In the genomic region with DNA sequence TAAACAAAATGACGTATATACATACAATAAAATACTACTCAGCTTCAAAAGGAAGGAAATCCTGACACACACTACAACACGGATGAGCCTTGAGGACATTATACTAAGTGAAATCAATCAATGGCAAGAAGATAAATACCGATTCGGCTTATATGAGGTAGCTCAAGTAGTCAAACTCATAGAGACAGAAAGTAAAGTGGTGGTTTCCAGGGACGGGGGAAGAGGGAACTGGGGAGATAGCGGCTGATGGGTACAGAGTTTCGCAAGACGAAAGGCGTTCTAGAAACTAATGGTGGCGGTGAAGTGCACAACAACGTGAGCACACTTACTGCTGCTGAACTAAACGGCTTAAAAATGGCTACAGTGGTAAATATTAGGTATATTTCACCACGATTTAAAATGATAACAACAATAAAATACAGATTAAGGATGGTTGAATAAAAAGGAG, we compare ENCODE assay signal across 2 cellular contexts.
TF ChIP-seq lines count a peak whose summit lies in the region.

No MANE protein-coding gene starts in this region.

TF ChIP-seq in IMR-90, 13 proteins besides CTCF, POLR2A, EP300 and RAD21:
- TF ChIP-seq FOS (IDR thresholded peaks at IDR 0.05; ENCODE audit: low read depth, low read length), result no peak
- no peak for TF ChIP-seq MAZ (IDR thresholded peaks at IDR 0.05; ENCODE audit: borderline replicate concordance, low read depth, low read length)
- TF ChIP-seq CHD1 (IDR thresholded peaks at IDR 0.05; ENCODE audit: low read depth, low read length), result no peak
- no peak for TF ChIP-seq NFE2L2 (IDR thresholded peaks at IDR 0.05; ENCODE audit: low read depth, low read length)
- TF ChIP-seq SMC3 (IDR thresholded peaks at IDR 0.05; ENCODE audit: low read depth, low read length), result no peak
- TF ChIP-seq, protein P1, sequence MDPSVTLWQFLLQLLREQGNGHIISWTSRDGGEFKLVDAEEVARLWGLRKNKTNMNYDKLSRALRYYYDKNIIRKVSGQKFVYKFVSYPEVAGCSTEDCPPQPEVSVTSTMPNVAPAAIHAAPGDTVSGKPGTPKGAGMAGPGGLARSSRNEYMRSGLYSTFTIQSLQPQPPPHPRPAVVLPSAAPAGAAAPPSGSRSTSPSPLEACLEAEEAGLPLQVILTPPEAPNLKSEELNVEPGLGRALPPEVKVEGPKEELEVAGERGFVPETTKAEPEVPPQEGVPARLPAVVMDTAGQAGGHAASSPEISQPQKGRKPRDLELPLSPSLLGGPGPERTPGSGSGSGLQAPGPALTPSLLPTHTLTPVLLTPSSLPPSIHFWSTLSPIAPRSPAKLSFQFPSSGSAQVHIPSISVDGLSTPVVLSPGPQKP (IDR thresholded peaks at IDR 0.05; ENCODE audit: borderline replicate concordance, low read depth, low read length), result no peak
- TF ChIP-seq BHLHE40 (IDR thresholded peaks at IDR 0.05; ENCODE audit: low read depth, low read length), result no peak
- TF ChIP-seq MXI1 (IDR thresholded peaks at IDR 0.05; ENCODE audit: borderline replicate concordance, low read depth, low read length), result no peak
- TF ChIP-seq, protein P2, sequence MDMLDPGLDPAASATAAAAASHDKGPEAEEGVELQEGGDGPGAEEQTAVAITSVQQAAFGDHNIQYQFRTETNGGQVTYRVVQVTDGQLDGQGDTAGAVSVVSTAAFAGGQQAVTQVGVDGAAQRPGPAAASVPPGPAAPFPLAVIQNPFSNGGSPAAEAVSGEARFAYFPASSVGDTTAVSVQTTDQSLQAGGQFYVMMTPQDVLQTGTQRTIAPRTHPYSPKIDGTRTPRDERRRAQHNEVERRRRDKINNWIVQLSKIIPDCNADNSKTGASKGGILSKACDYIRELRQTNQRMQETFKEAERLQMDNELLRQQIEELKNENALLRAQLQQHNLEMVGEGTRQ (IDR thresholded peaks at IDR 0.05; ENCODE audit: low read depth, low read length), result no peak
- TF ChIP-seq RCOR1 (IDR thresholded peaks at IDR 0.05; ENCODE audit: insufficient replicate concordance, low read length), result no peak
- TF ChIP-seq RFX5 (IDR thresholded peaks at IDR 0.05; ENCODE audit: low read depth, low read length), result no peak
- TF ChIP-seq MAFK (IDR thresholded peaks at IDR 0.05; ENCODE audit: low read depth, low read length), result no peak

TF ChIP-seq in K562, 482 proteins besides CTCF, POLR2A, EP300 and RAD21:
- no peak for TF ChIP-seq RBM14 (IDR thresholded peaks at IDR 0.05; ENCODE audit: borderline replicate concordance, insufficient read depth, low read depth, low read length)
- TF ChIP-seq, protein P3, sequence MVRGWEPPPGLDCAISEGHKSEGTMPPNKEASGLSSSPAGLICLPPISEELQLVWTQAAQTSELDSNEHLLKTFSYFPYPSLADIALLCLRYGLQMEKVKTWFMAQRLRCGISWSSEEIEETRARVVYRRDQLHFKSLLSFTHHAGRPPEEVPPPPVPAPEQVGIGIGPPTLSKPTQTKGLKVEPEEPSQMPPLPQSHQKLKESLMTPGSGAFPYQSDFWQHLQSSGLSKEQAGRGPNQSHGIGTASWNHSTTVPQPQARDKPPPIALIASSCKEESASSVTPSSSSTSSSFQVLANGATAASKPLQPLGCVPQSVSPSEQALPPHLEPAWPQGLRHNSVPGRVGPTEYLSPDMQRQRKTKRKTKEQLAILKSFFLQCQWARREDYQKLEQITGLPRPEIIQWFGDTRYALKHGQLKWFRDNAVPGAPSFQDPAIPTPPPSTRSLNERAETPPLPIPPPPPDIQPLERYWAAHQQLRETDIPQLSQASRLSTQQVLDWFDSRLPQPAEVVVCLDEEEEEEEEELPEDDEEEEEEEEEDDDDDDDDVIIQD (CRISPR knock-in tag; IDR thresholded peaks at IDR 0.05), result no peak
- 0 out of 2 replicates have a peak, but pooled peaks have one; percentile 9 for TF ChIP-seq CEBPB (tag; IDR thresholded peaks at IDR 0.05)
